Comparison of ENCODE assay signal across 1 cellular context in genomic region chr17:83062818-83063671, GRCh38.
TF ChIP-seq lines count a peak whose summit lies in the region.

No MANE protein-coding gene starts in this region.

TF ChIP-seq in GM23338, 12 proteins besides CTCF, POLR2A, EP300 and RAD21 (continued from another document):
- TF ChIP-seq REST (IDR thresholded peaks at IDR 0.05; ENCODE audit: unreplicated experiment): no peak
- TF ChIP-seq EZH2 (IDR thresholded peaks at IDR 0.05; ENCODE audit: low read depth, unreplicated experiment): no peak
- TF ChIP-seq ZNF462 (CRISPR knock-in tag; IDR thresholded peaks at IDR 0.05): no peak
- TF ChIP-seq CREB1 (CRISPR knock-in tag; IDR thresholded peaks at IDR 0.05; ENCODE audit: low read depth): no peak
- no peak for TF ChIP-seq EZH2phosphoT487 (IDR thresholded peaks at IDR 0.05; ENCODE audit: unreplicated experiment)
- TF ChIP-seq STAT1 (IDR thresholded peaks at IDR 0.05; ENCODE audit: unreplicated experiment): no peak
- TF ChIP-seq NANOG (IDR thresholded peaks at IDR 0.05; ENCODE audit: borderline replicate concordance): no peak
- TF ChIP-seq ZNF331 (CRISPR knock-in tag; IDR thresholded peaks at IDR 0.05; ENCODE audit: low read depth): no peak
